In genomic region chr3:14231145-14231990, GRCh38 we compare ENCODE assay signal across 1 cellular context.
TF ChIP-seq lines count a peak whose summit lies in the region.

No MANE protein-coding gene starts in this region.

TF ChIP-seq in K562, 482 proteins besides CTCF, POLR2A, EP300 and RAD21 (continued from another document and continues in another):
- peak; percentile 50 to 86 for TF ChIP-seq E2F6 (IDR thresholded peaks at IDR 0.05; ENCODE audit: borderline replicate concordance in 1 of 2, extremely low read depth in 1 of 2, insufficient read depth in 1 of 2, insufficient read length in 1 of 2, low read depth in 1 of 2, low read length in 1 of 2, poor library complexity in 1 of 2, severe bottlenecking in 1 of 2)
- TF ChIP-seq BRD4 (IDR thresholded peaks at IDR 0.05) = no peak
- TF ChIP-seq HDAC3 (IDR thresholded peaks at IDR 0.05; ENCODE audit: borderline replicate concordance, partially characterized antibody) = no peak
- TF ChIP-seq BRCA1 (IDR thresholded peaks at IDR 0.05) = no peak
- no peak for TF ChIP-seq BRCA1 (CRISPR knock-in tag; IDR thresholded peaks at IDR 0.05)
- no peak for TF ChIP-seq RFX7 (CRISPR knock-in tag; IDR thresholded peaks at IDR 0.05)
- no peak for TF ChIP-seq GATAD2B (IDR thresholded peaks at IDR 0.05; ENCODE audit: borderline replicate concordance)
- TF ChIP-seq MTF1 (CRISPR knock-in tag; IDR thresholded peaks at IDR 0.05; ENCODE audit: borderline replicate concordance) = 0 out of 2 replicates have a peak, but pooled peaks have one; percentile 6
- no peak for TF ChIP-seq GATAD2A (IDR thresholded peaks at IDR 0.05)
- no peak for TF ChIP-seq BHLHE40 (IDR thresholded peaks at IDR 0.05; ENCODE audit: low read length)
- no peak; the same call in 1 of the 2 replicates for TF ChIP-seq MYC (IDR thresholded peaks at IDR 0.05; ENCODE audit: low read depth, low read length)
- TF ChIP-seq MYC (CRISPR knock-in tag; IDR thresholded peaks at IDR 0.05; ENCODE audit: borderline replicate concordance, low read depth) = peak; percentile 40; the same call in 1 of the 2 replicates
- TF ChIP-seq SRSF1 (IDR thresholded peaks at IDR 0.05; ENCODE audit: low read depth, low read length) = no peak
- TF ChIP-seq UBTF (IDR thresholded peaks at IDR 0.05; ENCODE audit: borderline replicate concordance in 1 of 2, low read depth in 2 of 2, low read length in 2 of 2) = no peak
- TF ChIP-seq ZBTB34 (CRISPR knock-in tag; IDR thresholded peaks at IDR 0.05) = no peak
- TF ChIP-seq MCM7 (IDR thresholded peaks at IDR 0.05) = no peak
- TF ChIP-seq ILF3 (IDR thresholded peaks at IDR 0.05; ENCODE audit: borderline replicate concordance) = no peak
- no peak for TF ChIP-seq NFE2 (IDR thresholded peaks at IDR 0.05; ENCODE audit: low read depth)
- TF ChIP-seq MXD1 (CRISPR knock-in tag; IDR thresholded peaks at IDR 0.05; ENCODE audit: borderline replicate concordance, poor library complexity, severe bottlenecking) = no peak
- no peak for TF ChIP-seq MIER1 (IDR thresholded peaks at IDR 0.05; ENCODE audit: low read depth)
- TF ChIP-seq ELK3 (CRISPR knock-in tag; IDR thresholded peaks at IDR 0.05) = no peak
- TF ChIP-seq HDGF (IDR thresholded peaks at IDR 0.05) = 0 out of 2 replicates have a peak, but pooled peaks have one; percentile 23
- TF ChIP-seq PTRF (tag; IDR thresholded peaks at IDR 0.05) = no peak; the same call in 1 of the 2 replicates
- TF ChIP-seq DNMT1 (IDR thresholded peaks at IDR 0.05) = no peak
- TF ChIP-seq CXXC5 (CRISPR knock-in tag; IDR thresholded peaks at IDR 0.05) = no peak; the same call in 1 of the 2 replicates
- 0 out of 2 replicates have a peak, but pooled peaks have one; percentile 47 for TF ChIP-seq RREB1 (CRISPR knock-in tag; IDR thresholded peaks at IDR 0.05)
- TF ChIP-seq HBP1 (CRISPR knock-in tag; IDR thresholded peaks at IDR 0.05) = peak; percentile 64; the same call in 1 of the 2 replicates
- no peak for TF ChIP-seq NFATC3 (IDR thresholded peaks at IDR 0.05)
- no peak for TF ChIP-seq ZBTB9 (CRISPR knock-in tag; IDR thresholded peaks at IDR 0.05)
- TF ChIP-seq FOXK1 (CRISPR knock-in tag; IDR thresholded peaks at IDR 0.05; ENCODE audit: borderline replicate concordance) = no peak
- TF ChIP-seq ZNF324 (CRISPR knock-in tag; IDR thresholded peaks at IDR 0.05) = no peak
- no peak for TF ChIP-seq KLF1 (tag; IDR thresholded peaks at IDR 0.05)
- no peak for TF ChIP-seq LEF1 (IDR thresholded peaks at IDR 0.05)
- TF ChIP-seq SUPT5H (IDR thresholded peaks at IDR 0.05) = no peak
- TF ChIP-seq TBL1XR1 (IDR thresholded peaks at IDR 0.05; ENCODE audit: low read length in 2 of 2) = no peak
- no peak for TF ChIP-seq ZBTB11 (CRISPR knock-in tag; IDR thresholded peaks at IDR 0.05)
- 0 out of 2 replicates have a peak, but pooled peaks have one; percentile 15 for TF ChIP-seq SPI1 (IDR thresholded peaks at IDR 0.05; ENCODE audit: borderline replicate concordance, low read depth, low read length)
